ENCODE assay signal across 2 cellular contexts in the genomic region with DNA sequence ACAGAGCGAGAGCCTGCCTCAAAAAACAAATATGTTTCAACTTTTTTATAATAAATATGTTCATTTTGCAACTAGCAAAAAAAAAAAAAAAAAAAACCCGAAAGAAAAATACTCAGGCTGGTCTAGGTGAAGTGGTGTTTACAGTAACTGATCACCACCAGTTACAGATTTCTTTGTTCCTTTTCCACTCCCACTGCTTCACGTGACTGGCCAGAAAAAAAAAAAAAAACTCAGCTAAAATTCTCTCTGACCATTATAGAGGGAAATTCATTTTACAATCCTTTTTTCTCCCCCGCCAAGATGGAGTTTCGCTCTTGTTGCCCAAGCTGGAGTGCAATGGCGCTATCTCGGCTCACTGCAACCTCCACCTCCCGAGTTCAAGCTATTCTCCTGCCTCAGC.
TF ChIP-seq lines count a peak whose summit lies in the region.

No MANE protein-coding gene starts in this region.

TF ChIP-seq in WTC11, 78 proteins besides CTCF, POLR2A, EP300 and RAD21:
- TF ChIP-seq ATF1 (CRISPR knock-in tag; IDR thresholded peaks at IDR 0.05), result no peak
- no peak for TF ChIP-seq SP1 (CRISPR knock-in tag; conservative IDR thresholded peaks at IDR 0.05)
- no peak for TF ChIP-seq USF2 (CRISPR knock-in tag; IDR thresholded peaks at IDR 0.05)
- no peak for TF ChIP-seq USF1 (CRISPR knock-in tag; IDR thresholded peaks at IDR 0.05)

TF ChIP-seq in GM12878, 131 proteins besides CTCF, POLR2A, EP300 and RAD21:
- TF ChIP-seq MEF2B (IDR thresholded peaks at IDR 0.05; ENCODE audit: partially characterized antibody, poor library complexity, severe bottlenecking) (no peak), WRNIP1 (IDR thresholded peaks at IDR 0.05; ENCODE audit: borderline replicate concordance, low read depth, low read length) (no peak), ZBTB4 (CRISPR knock-in tag; IDR thresholded peaks at IDR 0.05) (no peak), MEF2A (IDR thresholded peaks at IDR 0.05; ENCODE audit: insufficient read depth, low read depth, low read length) (no peak), CREM (IDR thresholded peaks at IDR 0.05; ENCODE audit: low read depth) (no peak), SMARCA5 (IDR thresholded peaks at IDR 0.05) (no peak), NBN (IDR thresholded peaks at IDR 0.05) (no peak), USF2 (IDR thresholded peaks at IDR 0.05; ENCODE audit: borderline replicate concordance, low read depth, low read length) (peak; percentile 8; the same call in 1 of the 2 replicates), RELA (IDR thresholded peaks at IDR 0.05; ENCODE audit: borderline replicate concordance, partially characterized antibody) (no peak), HCFC1 (IDR thresholded peaks at IDR 0.05; ENCODE audit: low read length) (no peak), REST (IDR thresholded peaks at IDR 0.05; ENCODE audit: low read depth, low read length) (no peak), SKIL (IDR thresholded peaks at IDR 0.05; ENCODE audit: low read depth, poor library complexity, severe bottlenecking) (no peak), SIX5 (IDR thresholded peaks at IDR 0.05; ENCODE audit: low read depth, low read length, severe bottlenecking) (no peak), PKNOX1 (IDR thresholded peaks at IDR 0.05) (no peak), ZNF384 (IDR thresholded peaks at IDR 0.05; ENCODE audit: borderline replicate concordance, low read depth, low read length) (peak; percentile 66; the same call in 1 of the 2 replicates), BHLHE40 (IDR thresholded peaks at IDR 0.05; ENCODE audit: borderline replicate concordance in 1 of 2, low read depth in 2 of 2, low read length in 1 of 2) (peak; percentile 26 to 50; a peak in 1 of 4 replicates), ESRRA (IDR thresholded peaks at IDR 0.05; ENCODE audit: low read length) (no peak), RAD51 (IDR thresholded peaks at IDR 0.05) (peak; percentile 62), SP1 (IDR thresholded peaks at IDR 0.05; ENCODE audit: low read depth, low read length) (no peak), SPI1 (IDR thresholded peaks at IDR 0.05; ENCODE audit: borderline replicate concordance, insufficient read depth, low read depth, low read length) (no peak), SUPT20H (IDR thresholded peaks at IDR 0.05; ENCODE audit: borderline replicate concordance, control insufficient read depth, low read depth, low read length) (no peak), MTA2 (IDR thresholded peaks at IDR 0.05; ENCODE audit: low read depth) (no peak), NFYA (IDR thresholded peaks at IDR 0.05; ENCODE audit: borderline replicate concordance, low read depth, low read length) (no peak), BCL3 (IDR thresholded peaks at IDR 0.05; ENCODE audit: borderline replicate concordance, insufficient read depth, low read depth, low read length, poor library complexity, severe bottlenecking) (no peak), SIN3A (IDR thresholded peaks at IDR 0.05; ENCODE audit: low read depth, low read length) (no peak), ZBTB33 (IDR thresholded peaks at IDR 0.05) (no peak), HDGF (IDR thresholded peaks at IDR 0.05) (no peak), E4F1 (IDR thresholded peaks at IDR 0.05; ENCODE audit: borderline replicate concordance, partially characterized antibody) (no peak), NRF1 (conservative IDR thresholded peaks at IDR 0.05; ENCODE audit: low read depth, low read length) (no peak), ZNF207 (IDR thresholded peaks at IDR 0.05; ENCODE audit: borderline replicate concordance) (no peak)
- TF ChIP-seq, protein P1, sequence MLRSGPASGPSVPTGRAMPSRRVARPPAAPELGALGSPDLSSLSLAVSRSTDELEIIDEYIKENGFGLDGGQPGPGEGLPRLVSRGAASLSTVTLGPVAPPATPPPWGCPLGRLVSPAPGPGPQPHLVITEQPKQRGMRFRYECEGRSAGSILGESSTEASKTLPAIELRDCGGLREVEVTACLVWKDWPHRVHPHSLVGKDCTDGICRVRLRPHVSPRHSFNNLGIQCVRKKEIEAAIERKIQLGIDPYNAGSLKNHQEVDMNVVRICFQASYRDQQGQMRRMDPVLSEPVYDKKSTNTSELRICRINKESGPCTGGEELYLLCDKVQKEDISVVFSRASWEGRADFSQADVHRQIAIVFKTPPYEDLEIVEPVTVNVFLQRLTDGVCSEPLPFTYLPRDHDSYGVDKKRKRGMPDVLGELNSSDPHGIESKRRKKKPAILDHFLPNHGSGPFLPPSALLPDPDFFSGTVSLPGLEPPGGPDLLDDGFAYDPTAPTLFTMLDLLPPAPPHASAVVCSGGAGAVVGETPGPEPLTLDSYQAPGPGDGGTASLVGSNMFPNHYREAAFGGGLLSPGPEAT (IDR thresholded peaks at IDR 0.05; ENCODE audit: low read depth), result no peak
TF ChIP-seq in GM12878: peak in this region for 4.
